16 cellular contexts compared by ENCODE assay signal in the genomic region with DNA sequence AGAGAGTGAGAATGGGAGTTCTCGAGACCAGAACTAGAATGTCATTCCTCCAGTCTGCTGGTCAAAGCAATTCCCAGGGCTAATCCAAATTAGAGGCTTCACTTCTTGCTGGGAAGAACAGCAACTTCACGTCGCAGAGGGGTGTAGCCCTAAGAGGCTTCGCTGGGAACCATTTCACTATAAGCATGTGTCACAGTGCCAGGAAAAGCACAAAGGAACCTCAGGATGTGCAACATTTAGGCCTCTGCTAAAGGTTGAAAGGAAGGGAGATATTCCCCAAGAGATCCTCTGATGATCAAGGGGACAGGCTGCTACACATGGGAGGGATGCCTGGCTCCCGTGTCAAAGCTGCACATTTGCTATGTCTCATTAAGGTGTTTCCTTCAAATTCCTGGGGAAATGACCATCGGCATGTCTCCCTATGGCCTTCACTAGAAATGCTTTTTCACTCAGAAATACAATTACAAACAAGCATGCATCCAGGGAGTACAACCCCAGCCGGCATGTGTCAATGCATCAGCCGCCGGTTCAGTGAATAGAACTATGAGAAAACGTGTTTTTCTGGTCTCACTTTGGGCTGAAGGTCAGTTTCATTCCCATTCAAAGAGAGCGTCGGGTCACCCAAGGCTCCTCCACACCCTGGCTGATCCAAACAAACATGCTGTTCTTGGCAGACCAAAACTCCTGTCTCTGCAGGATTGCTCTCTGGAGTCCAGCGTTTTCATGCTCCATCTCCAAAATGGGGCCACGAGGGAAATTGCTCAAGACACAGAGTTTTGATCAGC. TPM values are rescaled to one million over a fixed set of nuclear protein-coding genes. Genes with fewer than 3 reads are reported as not detected.
DNase-seq lines count a peak whose midpoint lies in the region; ATAC-seq and TF ChIP-seq lines count a peak whose summit lies in the region.
"Had no signal": no experiment of that assay in that cellular context is flagged by ENCODE, and none has a peak within 500 bp of the region (broad histone marks: within the 10 kb centered on the region; RNA-seq: fewer than 3 reads in every experiment).

No MANE protein-coding gene starts in this region.

- no peaks in the 10 kb centered on the region for H3K9me3 Mint-ChIP-seq in CD8-positive, alpha-beta T cell
- no peaks in the 10 kb centered on the region for H3K9me3 Mint-ChIP-seq in T-cell
- H3K9me3 Mint-ChIP-seq: GM23338 had no signal

- H3K27ac ChIP-seq in gastroesophageal sphincter (peak overlapping the region in 3 of 4 donors; percentile 74 to 78 (median 74)), muscle layer of duodenum (ENCODE audit: low read length) (peak overlapping the region; percentile 16), testis (peak overlapping the region; percentile 36 to 76)
- H3K27ac ChIP-seq in CD8-positive, alpha-beta T cell (ENCODE audit: low read depth, low read length): no peak overlapping the region
- H3K27ac ChIP-seq: BLaER1 treated with 17β-estradiol and CSF1 and Interleukin-3, amounts not matched to agents 10 nM and 100 nM; HL-60; PC-9 had no signal

- no peak overlapping the region for H3K27ac Mint-ChIP-seq in CD8-positive, alpha-beta T cell
- H3K27ac Mint-ChIP-seq in T-cell: no peak overlapping the region
- H3K27ac Mint-ChIP-seq: GM23338 had no signal

- no peak overlapping the region for H3K4me3 Mint-ChIP-seq in CD8-positive, alpha-beta T cell
- no peak overlapping the region for H3K4me3 Mint-ChIP-seq in T-cell
- H3K4me3 Mint-ChIP-seq: GM23338 had no signal

- DNase-seq in G401 (ENCODE audit: low spot score): peak; percentile 15
- peak; percentile 73 for DNase-seq in testis
- no peak for DNase-seq in SK-N-DZ (ENCODE audit: low spot score)
- DNase-seq in CD8-positive, alpha-beta T cell: no peak
- DNase-seq in T-cell: no peak
- DNase-seq: COR-L47, NCI-H1436, NCI-H345, NCI-H69, PC-9 had no signal

- no peaks in the 10 kb centered on the region for H3K4me1 Mint-ChIP-seq in CD8-positive, alpha-beta T cell (ENCODE audit: low read depth)
- no peaks in the 10 kb centered on the region for H3K4me1 Mint-ChIP-seq in T-cell
- H3K4me1 Mint-ChIP-seq: GM23338 had no signal

- CTCF ChIA-PET in CD8-positive, alpha-beta T cell (lab: Charles Lee): no interaction called here
- CTCF ChIA-PET in T-cell (lab: Charles Lee): no interaction called here

- 55 to 56% methylated on average over 6 to 8 of the region's 14 CpGs for WGBS in gastroesophageal sphincter (ENCODE audit: low coverage in 1 of 2), 2 donors
- 58 to 68% methylated on average over 13 to 14 of the region's 14 CpGs for WGBS in testis, 2 donors

- no peak for TF ChIP-seq EP300 in gastroesophageal sphincter (IDR thresholded peaks at IDR 0.05)

- POLR2A ChIA-PET in CD8-positive, alpha-beta T cell (lab: Charles Lee): no interaction called here
- POLR2A ChIA-PET in T-cell (lab: Charles Lee): no interaction called here

- TF ChIP-seq POLR2A in gastroesophageal sphincter (IDR thresholded peaks at IDR 0.05) (no peak), testis (IDR thresholded peaks at IDR 0.05) (no peak)

- intact Hi-C loops in testis (cut with DNase I; ENCODE audit: low total_unique reads): no loop called here
- intact Hi-C loops in CD8-positive, alpha-beta T cell (cut with DNase I, micrococcal nuclease): no loop called here

- H3K36me3 ChIP-seq in gastroesophageal sphincter (no peaks in the 10 kb centered on the region), muscle layer of duodenum (ENCODE audit: control insufficient read depth in 1 of 2, insufficient read depth in 2 of 2, low read length in 2 of 2) (no peaks in the 10 kb centered on the region), testis (ENCODE audit: low read depth, missing control alignments) (no peaks in the 10 kb centered on the region)
- H3K36me3 ChIP-seq in CD8-positive, alpha-beta T cell (ENCODE audit: insufficient read depth, low read length): no peaks in the 10 kb centered on the region
- H3K36me3 ChIP-seq: BLaER1 treated with 17β-estradiol and CSF1 and Interleukin-3, amounts not matched to agents 10 nM and 100 nM had no signal

- peaks cover 4% of the 10 kb centered on the region for H3K27me3 Mint-ChIP-seq in CD8-positive, alpha-beta T cell (ENCODE audit: low read depth)
- H3K27me3 Mint-ChIP-seq in T-cell: peaks cover 9 to 12% of the 10 kb centered on the region in 2 donors

- H3K27me3 ChIP-seq in gastroesophageal sphincter (no peaks in the 10 kb centered on the region), muscle layer of duodenum (ENCODE audit: low read depth, low read length) (no peaks in the 10 kb centered on the region), testis (no peaks in the 10 kb centered on the region)
- no peaks in the 10 kb centered on the region for H3K27me3 ChIP-seq in CD8-positive, alpha-beta T cell (ENCODE audit: insufficient read depth, low read length)
- H3K27me3 ChIP-seq: BLaER1 treated with 17β-estradiol and CSF1 and Interleukin-3, amounts not matched to agents 10 nM and 100 nM had no signal

- H3K4me3 ChIP-seq in gastroesophageal sphincter: no peak overlapping the region
- no peak overlapping the region for H3K4me3 ChIP-seq in muscle layer of duodenum (ENCODE audit: low read depth in 1 of 2, low read length in 2 of 2)
- H3K4me3 ChIP-seq in testis: no peak overlapping the region
- no peak overlapping the region for H3K4me3 ChIP-seq in CD8-positive, alpha-beta T cell (ENCODE audit: low read depth, low read length)
- H3K4me3 ChIP-seq: BLaER1 treated with 17β-estradiol and CSF1 and Interleukin-3, amounts not matched to agents 10 nM and 100 nM; GM23338; PC-9 had no signal

- ATAC-seq in gastroesophageal sphincter (peak; percentile 90), GM21717 (IDR thresholded peaks at IDR 0.05; ENCODE audit: unreplicated experiment) (no peak), T-cell (replicated peaks in 1 of 4) (no peak)
- ATAC-seq in CD8-positive, alpha-beta T cell: no peak
- ATAC-seq: GM23338 had no signal

- H3K9me3 ChIP-seq in gastroesophageal sphincter (no peaks in the 10 kb centered on the region), muscle layer of duodenum (ENCODE audit: control insufficient read depth in 1 of 2, low read length in 2 of 2) (no peaks in the 10 kb centered on the region), testis (no peaks in the 10 kb centered on the region)
- H3K9me3 ChIP-seq in CD8-positive, alpha-beta T cell (ENCODE audit: low read length): no peaks in the 10 kb centered on the region

- no peak for TF ChIP-seq CTCF in gastroesophageal sphincter (IDR thresholded peaks at IDR 0.05)
- TF ChIP-seq CTCF in testis (IDR thresholded peaks at IDR 0.05): no peak
- TF ChIP-seq CTCF in CD8-positive, alpha-beta T cell (IDR thresholded peaks at IDR 0.05): no peak

- peaks cover 0 to 27% (median 4%) of the 10 kb centered on the region in 3 donors for H3K4me1 ChIP-seq in gastroesophageal sphincter
- no peaks in the 10 kb centered on the region for H3K4me1 ChIP-seq in muscle layer of duodenum (ENCODE audit: control insufficient read depth in 1 of 2, insufficient read depth in 2 of 2, low read length in 2 of 2)
- peaks cover 33% of the 10 kb centered on the region for H3K4me1 ChIP-seq in testis
- no peaks in the 10 kb centered on the region for H3K4me1 ChIP-seq in CD8-positive, alpha-beta T cell (ENCODE audit: insufficient read depth, low read length)

- in situ Hi-C loops in G401 (cut with HindIII; ENCODE audit: low sequenced_read_pairs): no loop called here

- H3K36me3 Mint-ChIP-seq in CD8-positive, alpha-beta T cell: no peaks in the 10 kb centered on the region
- no peaks in the 10 kb centered on the region for H3K36me3 Mint-ChIP-seq in T-cell

RNA-seq across cellular contexts. Expression of gene NXT1, which starts 35.7 kb away (rescaled TPM):
- total RNA-seq in G401 (2014; rRNA removed; shearing (Covaris generic)): 54.8 and 80.7 TPM in 2 replicates
- total RNA-seq in gastroesophageal sphincter: 10 to 100 TPM; 21.3 to 42.0 (median 26.5) TPM
- 10 to 100 TPM; 40.3 to 48.0 TPM for total RNA-seq in testis
- polyA plus RNA-seq in testis (ENCODE audit: insufficient read depth, low read depth, low replicate concordance): 26.3 TPM
- 83.3 and 99.4 TPM in 2 replicates for polyA plus RNA-seq in SK-N-DZ (2014; cell fraction: cytosol; rRNA removed)
- 48.4 and 63.7 TPM in 2 replicates for polyA plus RNA-seq in SK-N-DZ (2014; cell fraction: nucleus; rRNA removed)
- total RNA-seq in CD8-positive, alpha-beta T cell: 10 to 100 TPM; 52.4 to 52.5 TPM
- 10 to 100 TPM; 22.1 to 60.0 (median 24.4) TPM for total RNA-seq in T-cell

RNA-seq across cellular contexts. Expression of gene GZF1, which starts 47.1 kb away (rescaled TPM):
- 9.0 and 24.1 TPM in 2 replicates for total RNA-seq in G401 (2014; rRNA removed; shearing (Covaris generic))
- total RNA-seq in gastroesophageal sphincter (10 to 100 TPM; 13.5 to 18.8 (median 17.4) TPM), testis (10 to 100 TPM; 46.1 to 47.4 TPM), T-cell (10 to 100 TPM; 10.2 to 35.1 (median 13.1) TPM)
- polyA plus RNA-seq in testis (ENCODE audit: insufficient read depth, low read depth, low replicate concordance): 32.4 TPM
- 9.5 and 15.0 TPM in 2 replicates for polyA plus RNA-seq in SK-N-DZ (2014; cell fraction: cytosol; rRNA removed)
- polyA plus RNA-seq in SK-N-DZ (2014; cell fraction: nucleus; rRNA removed): 15.3 and 20.4 TPM in 2 replicates
- 10 to 100 TPM; 44.9 to 49.5 TPM for total RNA-seq in CD8-positive, alpha-beta T cell

Comparison
In these comparisons a context has a peak if more than half of its experiments do, and no peak if none do; other contexts are left out.
1. DNase-seq: peak in G401 (single experiment) and testis (single experiment); none in SK-N-DZ (single experiment), CD8-positive, alpha-beta T cell (0 of 7) and T-cell (0 of 34).